ENCODE assay signal across 33 cellular contexts in the genomic region with DNA sequence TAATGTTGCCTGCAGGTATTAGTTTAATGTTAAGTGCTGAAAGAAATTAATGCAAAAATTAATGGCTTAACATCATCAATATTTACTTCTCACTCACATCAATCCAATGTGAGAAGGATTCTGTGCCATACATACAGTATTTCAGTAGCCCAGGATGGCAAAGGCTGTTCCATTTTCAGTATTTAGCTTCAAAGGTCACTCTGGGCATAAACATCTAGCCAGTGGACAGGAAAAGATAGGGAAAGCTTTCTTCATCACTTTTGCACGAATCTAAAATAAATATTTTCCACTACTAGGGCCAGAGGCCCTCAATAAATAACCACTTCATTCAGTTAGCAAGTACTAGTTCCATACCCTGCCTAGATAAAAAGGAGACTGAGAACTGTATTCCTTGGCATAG.
DNase-seq lines count a peak whose midpoint lies in the region; ATAC-seq, FAIRE-seq and TF ChIP-seq lines count a peak whose summit lies in the region.
"Had no signal": no experiment of that assay in that cellular context is flagged by ENCODE, and none has a peak within 500 bp of the region (broad histone marks: within the 10 kb centered on the region; RNA-seq: fewer than 3 reads in every experiment).

No MANE protein-coding gene starts in this region.

- 13% methylated on average over 1 of the region's 1 CpG for WGBS in liver
- WGBS in HepG2 (ENCODE audit: low lambda C conversion rate), result 0% methylated on average over 1 of the region's 1 CpG
- WGBS in right lobe of liver (ENCODE audit: insufficient coverage, low coverage, low lambda C conversion rate, missing lambda C conversion rate), result 12% methylated on average over 1 of the region's 1 CpG
- WGBS in transverse colon (ENCODE audit: low coverage in 1 of 2), 2 donors, result 13 to 20% methylated on average over 1 of the region's 1 CpG

- H2AFZ ChIP-seq in HepG2 (ENCODE audit: low read length), result no peak overlapping the region
- peak overlapping the region; percentile 23; the same call in 1 of the 2 replicates for H2AFZ ChIP-seq in PC-9

- H3K27ac ChIP-seq in liver (ENCODE audit: low read depth in 1 of 2, low read length in 2 of 2), result no peak overlapping the region
- no peak overlapping the region for H3K27ac ChIP-seq in HepG2 (ENCODE audit: extremely low read length, insufficient read depth, low read length)
- no peak overlapping the region for H3K27ac ChIP-seq in PC-9
- H3K27ac ChIP-seq in right lobe of liver, result no peak overlapping the region
- no peak overlapping the region for H3K27ac ChIP-seq in transverse colon
- H3K27ac ChIP-seq: 22Rv1; A549; BLaER1; BLaER1 treated with 17β-estradiol and CSF1 and Interleukin-3, amounts not matched to agents 10 nM and 100 nM; C4-2B had no signal

- DNase-seq in HepG2 (ENCODE audit: low spot score) (no peak), PC-9 (no peak), right lobe of liver (no peak), transverse colon (no peak)
- DNase-seq: 8988T; ACHN; AML-193; BE2C; C1 segment of cervical spinal cord; Caco-2; Calu3; CD4-positive, alpha-beta memory T cell; CD4-positive, alpha-beta T cell; CD4-positive, CD25-positive, alpha-beta regulatory T cell; CD8-positive, alpha-beta memory T cell; CD8-positive, alpha-beta T cell; COR-L47; DMS 273 treated with DMSO at 0.1 percent for 48 hours; DMS153; DMS53; DMS79; DMS79 treated with DMSO at 0.1 percent for 48 hours; DND-41; EL had no signal

- H3K4me1 ChIP-seq in liver (ENCODE audit: control insufficient read depth in 4 of 4, insufficient read depth in 4 of 4, low read length in 3 of 4) (no peaks in the 10 kb centered on the region), HepG2 (ENCODE audit: insufficient read depth, low read length) (no peaks in the 10 kb centered on the region), PC-9 (replicated peaks; ENCODE audit: insufficient read depth) (no peaks in the 10 kb centered on the region), right lobe of liver (peaks cover 0 to 6% (median 0%) of the 10 kb centered on the region in 4 donors), transverse colon (no peaks in the 10 kb centered on the region)
- H3K4me1 ChIP-seq: A549, BE2C, Caco-2 had no signal

- no peaks in the 10 kb centered on the region for H4K20me1 ChIP-seq in HepG2 (ENCODE audit: insufficient read depth, low read length)
- no peaks in the 10 kb centered on the region for H4K20me1 ChIP-seq in PC-9 (ENCODE audit: insufficient read depth)
- H4K20me1 ChIP-seq: BLaER1; BLaER1 treated with 17β-estradiol and CSF1 and Interleukin-3, amounts not matched to agents 10 nM and 100 nM had no signal

- POLR2A ChIA-PET in HepG2 (lab: Yijun Ruan, JAX) (no interaction called here), PC-9 (lab: Charles Lee; ENCODE audit: unreplicated experiment) (no interaction called here)

- H3F3A ChIP-seq in PC-9 (ENCODE audit: insufficient read depth, low read depth), result no peaks in the 10 kb centered on the region

- H3K9me3 ChIP-seq in liver (ENCODE audit: control insufficient read depth in 4 of 4, low read length in 3 of 4) (no peaks in the 10 kb centered on the region), HepG2 (ENCODE audit: low read length) (no peaks in the 10 kb centered on the region), PC-9 (ENCODE audit: insufficient read depth, low read depth) (no peaks in the 10 kb centered on the region), right lobe of liver (peaks cover 0 to 4% (median 0%) of the 10 kb centered on the region in 4 donors), transverse colon (no peaks in the 10 kb centered on the region)
- H3K9me3 ChIP-seq: A549; BE2C; BLaER1; BLaER1 treated with 17β-estradiol and CSF1 and Interleukin-3, amounts not matched to agents 10 nM and 100 nM; Caco-2 had no signal

- H3K4me3 ChIP-seq in liver (ENCODE audit: low read depth in 1 of 3, low read length in 3 of 3) (no peak overlapping the region), HepG2 (replicated peaks in 1 of 3; ENCODE audit: insufficient read depth in 1 of 3, low read depth in 2 of 3, low read length in 3 of 3) (no peak overlapping the region), PC-9 (no peak overlapping the region), right lobe of liver (no peak overlapping the region), transverse colon (no peak overlapping the region)
- H3K4me3 ChIP-seq: A549; BLaER1; BLaER1 treated with 17β-estradiol and CSF1 and Interleukin-3, amounts not matched to agents 10 nM and 100 nM had no signal

- H3K9ac ChIP-seq in liver (ENCODE audit: low read depth in 1 of 2, low read length in 2 of 2) (no peak overlapping the region), HepG2 (ENCODE audit: insufficient read depth, low read depth, low read length) (no peak overlapping the region)
- H3K9ac ChIP-seq: BLaER1; BLaER1 treated with 17β-estradiol and CSF1 and Interleukin-3, amounts not matched to agents 10 nM and 100 nM had no signal

- no peak for FAIRE-seq in HepG2 (lab: Jason Lieb, UNC)
- FAIRE-seq: A204.1, A549, D721Med had no signal

- BruUV-seq in HepG2 (replicated peaks; lab: Mats Ljungman, UMichigan), result no TSS peak
- no TSS peak for BruUV-seq in PC-9 (replicated peaks; lab: Mats Ljungman, UMichigan)

- no peak for TF ChIP-seq CTCF in liver (IDR thresholded peaks at IDR 0.05; ENCODE audit: low read depth, low read length, missing input control)
- no peak for TF ChIP-seq CTCF in HepG2 (CRISPR knock-in tag; IDR thresholded peaks at IDR 0.05)
- TF ChIP-seq CTCF in PC-9 (conservative IDR thresholded peaks at IDR 0.05), result no peak
- no peak for TF ChIP-seq CTCF in right lobe of liver (IDR thresholded peaks at IDR 0.05)
- TF ChIP-seq CTCF in transverse colon (IDR thresholded peaks at IDR 0.05), result no peak

- no peak for TF ChIP-seq EP300 in HepG2 (IDR thresholded peaks at IDR 0.05; ENCODE audit: low read depth in 2 of 2, low read length in 2 of 2)
- no peak for TF ChIP-seq EP300 in HepG2 (CRISPR knock-in tag; IDR thresholded peaks at IDR 0.05; ENCODE audit: borderline replicate concordance)
- TF ChIP-seq EP300 in transverse colon (IDR thresholded peaks at IDR 0.05; ENCODE audit: low read depth), result no peak

- ATAC-seq in HepG2 (no peak), right lobe of liver (peak in 3 of 4 donors; percentile 43 to 62 (median 54)), GM21528 (IDR thresholded peaks at IDR 0.05; ENCODE audit: low FRiP score, unreplicated experiment) (no peak)
- ATAC-seq: A549; CD8-positive, alpha-beta T cell had no signal

- TF ChIP-seq RAD21 in liver (IDR thresholded peaks at IDR 0.05), result no peak
- TF ChIP-seq RAD21 in HepG2 (CRISPR knock-in tag; IDR thresholded peaks at IDR 0.05), result no peak

- TF ChIP-seq POLR2A in HepG2 (IDR thresholded peaks at IDR 0.05; ENCODE audit: insufficient read depth in 1 of 2, low read depth in 2 of 2, low read length in 2 of 2) (no peak), right lobe of liver (IDR thresholded peaks at IDR 0.05) (no peak), transverse colon (IDR thresholded peaks at IDR 0.05) (no peak)

- intact Hi-C loops in HepG2 (cut with micrococcal nuclease; ENCODE audit: unreplicated experiment), result no loop called here
- intact Hi-C loops in PC-9 (cut with micrococcal nuclease; ENCODE audit: unreplicated experiment), result no loop called here
- intact Hi-C loops in right lobe of liver (cut with DNase I), result no loop called here
- intact Hi-C loops in transverse colon (cut with DNase I; ENCODE audit: low total_unique reads), result no loop called here

- H3K79me2 ChIP-seq in HepG2 (ENCODE audit: insufficient read depth, low read length), result no peaks in the 10 kb centered on the region
- H3K79me2 ChIP-seq in PC-9 (ENCODE audit: low read depth), result no peaks in the 10 kb centered on the region

- in situ Hi-C loops in HepG2 (cut with HindIII; ENCODE audit: extremely low pct_ligation_motif_present, low pct_unique_long_range_greater_than_20kb) (no loop called here), transverse colon (cut with MboI; ENCODE audit: low pct_ligation_motif_present in 1 of 4, low pct_unique_long_range_greater_than_20kb in 1 of 4, low sequenced_read_pairs in 3 of 4) (no loop called here)

- no peak overlapping the region for H3K4me2 ChIP-seq in HepG2 (ENCODE audit: low read depth, low read length)
- H3K4me2 ChIP-seq in PC-9, result no peak overlapping the region
- H3K4me2 ChIP-seq: A549; BLaER1; BLaER1 treated with 17β-estradiol and CSF1 and Interleukin-3, amounts not matched to agents 10 nM and 100 nM had no signal

- CTCF ChIA-PET in HepG2 (lab: Yijun Ruan, JAX; ENCODE audit: low intra/inter-chr PET ratio, low total read pairs), result no interaction called here
- CTCF ChIA-PET in PC-9 (lab: Charles Lee), result no interaction called here

- H3K27me3 ChIP-seq in liver (ENCODE audit: control insufficient read depth in 4 of 4, insufficient read depth in 4 of 4, low read length in 3 of 4) (no peaks in the 10 kb centered on the region), HepG2 (ENCODE audit: control insufficient read depth in 1 of 2, insufficient read depth in 2 of 2, low read length in 2 of 2) (no peaks in the 10 kb centered on the region; a peak in 1 of 5 replicates), PC-9 (ENCODE audit: insufficient read depth, low read depth) (no peaks in the 10 kb centered on the region), right lobe of liver (no peaks in the 10 kb centered on the region), transverse colon (no peaks in the 10 kb centered on the region)
- H3K27me3 ChIP-seq: BE2C; BLaER1; BLaER1 treated with 17β-estradiol and CSF1 and Interleukin-3, amounts not matched to agents 10 nM and 100 nM had no signal

- H3K9me2 ChIP-seq in PC-9 (ENCODE audit: insufficient read depth), result no peaks in the 10 kb centered on the region

- H3K36me3 ChIP-seq in liver (ENCODE audit: control insufficient read depth in 4 of 4, insufficient read depth in 3 of 4, low read depth in 1 of 4, low read length in 3 of 4) (no peaks in the 10 kb centered on the region), HepG2 (replicated peaks in 1 of 2; ENCODE audit: control insufficient read depth in 1 of 2, insufficient read depth in 2 of 2, low read length in 2 of 2) (no peaks in the 10 kb centered on the region), PC-9 (ENCODE audit: low read depth) (no peaks in the 10 kb centered on the region), right lobe of liver (no peaks in the 10 kb centered on the region), transverse colon (no peaks in the 10 kb centered on the region)
- H3K36me3 ChIP-seq: BE2C; BLaER1; BLaER1 treated with 17β-estradiol and CSF1 and Interleukin-3, amounts not matched to agents 10 nM and 100 nM had no signal

TF ChIP-seq in liver, 16 proteins besides CTCF, POLR2A, EP300 and RAD21 (continues in another document):
- TF ChIP-seq YY1 (IDR thresholded peaks at IDR 0.05), result no peak
- no peak for TF ChIP-seq FOXA1 (IDR thresholded peaks at IDR 0.05)
- TF ChIP-seq HNF4A (conservative IDR thresholded peaks at IDR 0.05), result peak; percentile 13 to 54
- TF ChIP-seq JUND (IDR thresholded peaks at IDR 0.05), result no peak
- TF ChIP-seq RXRA (IDR thresholded peaks at IDR 0.05), result peak in 1 of 2 donors; percentile 18

TF ChIP-seq in HepG2, 621 proteins besides CTCF, POLR2A, EP300 and RAD21 (continues in another document):
- no peak for TF ChIP-seq ZNF891 (CRISPR knock-in tag; IDR thresholded peaks at IDR 0.05)
- TF ChIP-seq ATM (IDR thresholded peaks at IDR 0.05; ENCODE audit: borderline replicate concordance), result no peak
- TF ChIP-seq ZNF788 (CRISPR knock-in tag; IDR thresholded peaks at IDR 0.05; ENCODE audit: borderline replicate concordance), result no peak

Comparison
In these comparisons a context has a peak if more than half of its experiments do, and no peak if none do; other contexts are left out.
1. ATAC-seq: peak in right lobe of liver (3 of 4); none in HepG2 (single experiment) and GM21528 (single experiment).